In the genomic region with DNA sequence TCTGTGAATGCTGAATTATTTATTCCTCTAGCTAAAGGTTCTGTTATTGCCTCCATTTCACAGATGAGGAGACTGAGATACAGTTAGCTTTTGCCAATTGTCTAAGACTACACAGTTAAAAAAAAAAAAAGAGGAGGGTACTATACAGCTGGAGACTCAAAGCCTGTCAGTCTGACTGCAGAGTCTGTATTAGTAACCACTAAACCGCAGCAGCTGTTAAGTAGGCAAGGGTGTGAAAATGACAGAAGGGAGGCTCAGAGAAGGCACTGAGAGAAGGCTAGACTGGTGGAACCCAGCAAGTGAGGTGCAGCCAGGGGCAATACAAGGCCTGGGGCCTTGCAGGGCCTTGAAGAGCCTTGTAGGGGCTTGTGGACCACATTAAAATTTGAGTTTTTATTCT, we compare ENCODE assay signal across 8 cellular contexts.
A peak's percentile ranks its signal among the peaks of the same experiment; 100 is the strongest.
DNase-seq lines count a peak whose midpoint lies in the region; ATAC-seq and TF ChIP-seq lines count a peak whose summit lies in the region.

No MANE protein-coding gene starts in this region.

- TF ChIP-seq EP300 in SK-N-SH (IDR thresholded peaks at IDR 0.05; ENCODE audit: borderline replicate concordance in 1 of 2, low read depth in 1 of 2, low read length in 1 of 2): no peak

- no peaks in the 10 kb centered on the region for H3K9me2 ChIP-seq in SK-N-SH

- TF ChIP-seq RAD21 in SK-N-SH (IDR thresholded peaks at IDR 0.05; ENCODE audit: low read length): no peak

- H3K4me3 ChIP-seq in mucosa of descending colon (no peak overlapping the region), body of pancreas (no peak overlapping the region), SK-N-SH (ENCODE audit: low read depth in 2 of 2, low read length in 1 of 2) (no peak overlapping the region)

- H3K4me2 ChIP-seq in SK-N-SH: no peak overlapping the region

- TF ChIP-seq POLR2A in body of pancreas (IDR thresholded peaks at IDR 0.05): no peak

- TF ChIP-seq CTCF in mucosa of descending colon (IDR thresholded peaks at IDR 0.05) (no peak), body of pancreas (IDR thresholded peaks at IDR 0.05) (no peak), SK-N-SH (IDR thresholded peaks at IDR 0.05) (no peak)

- intact Hi-C loops in mucosa of descending colon (cut with DNase I, micrococcal nuclease): no loop called here
- intact Hi-C loops in body of pancreas (cut with DNase I): no loop called here

- peaks cover 2% of the 10 kb centered on the region for H3K4me1 ChIP-seq in mucosa of descending colon (ENCODE audit: low read depth)
- no peaks in the 10 kb centered on the region for H3K4me1 ChIP-seq in body of pancreas
- no peaks in the 10 kb centered on the region; a peak in 1 of 4 replicates for H3K4me1 ChIP-seq in SK-N-SH (ENCODE audit: control insufficient read depth in 1 of 2, insufficient read depth in 2 of 2, low read depth in 1 of 2, low read length in 1 of 2)

- H3K9me3 ChIP-seq in mucosa of descending colon (no peaks in the 10 kb centered on the region), body of pancreas (no peaks in the 10 kb centered on the region), SK-N-SH (no peaks in the 10 kb centered on the region)

- no peak overlapping the region for H2AFZ ChIP-seq in SK-N-SH (ENCODE audit: low read depth)

- no peaks in the 10 kb centered on the region for H3F3A ChIP-seq in SK-N-SH (replicated peaks; ENCODE audit: insufficient read depth)

- no peaks in the 10 kb centered on the region for H3K27me3 ChIP-seq in body of pancreas
- no peaks in the 10 kb centered on the region; the same call in 1 of the 2 replicates for H3K27me3 ChIP-seq in SK-N-SH (ENCODE audit: insufficient read depth)

- H3K27ac ChIP-seq in body of pancreas (no peak overlapping the region), SK-N-SH (ENCODE audit: low read depth in 2 of 2, low read length in 1 of 2) (no peak overlapping the region)

- DNase-seq in Kasumi-1 (lab: John Stamatoyannopoulos, UW) (peak; percentile 64 to 75), mucosa of descending colon (peak in 1 of 3 donors; percentile 16), body of pancreas (no peak), iPS-NIHi11 (ENCODE audit: low spot score) (no peak), SKM-1 treated with dmso at 0.1 percent for 144 hours (lab: John Stamatoyannopoulos, UW; ENCODE audit: unreplicated experiment) (no peak), SK-N-SH (no peak)

- H3K36me3 ChIP-seq in mucosa of descending colon (ENCODE audit: low read depth): no peaks in the 10 kb centered on the region
- H3K36me3 ChIP-seq in body of pancreas (replicated peaks in 1 of 2; ENCODE audit: insufficient read depth in 1 of 2, low read depth in 2 of 2): no peaks in the 10 kb centered on the region
- no peaks in the 10 kb centered on the region for H3K36me3 ChIP-seq in SK-N-SH (replicated peaks in 1 of 2; ENCODE audit: control insufficient read depth in 1 of 2, insufficient read depth in 2 of 2, low read length in 1 of 2)

- 90 to 91% methylated on average over 1 of the region's 1 CpG for WGBS in body of pancreas, 2 donors
- 50% methylated on average over 1 of the region's 1 CpG for WGBS in SK-N-SH (ENCODE audit: low lambda C conversion rate)

- CTCF ChIA-PET in SK-N-SH (lab: Yijun Ruan, JAX): no interaction called here

- ATAC-seq in GM18511 (IDR thresholded peaks at IDR 0.05; ENCODE audit: unreplicated experiment): peak; percentile 94
- ATAC-seq in GM21528 (IDR thresholded peaks at IDR 0.05; ENCODE audit: low FRiP score, unreplicated experiment): peak; percentile 90
- ATAC-seq in mucosa of descending colon: peak; percentile 60
- ATAC-seq in body of pancreas: no peak

- H4K20me1 ChIP-seq in SK-N-SH (ENCODE audit: insufficient read depth): no peaks in the 10 kb centered on the region

- H3K9ac ChIP-seq in SK-N-SH: no peak overlapping the region

- POLR2A ChIA-PET in SK-N-SH (lab: Yijun Ruan, JAX): no interaction called here

- H3K79me2 ChIP-seq in SK-N-SH (ENCODE audit: insufficient read depth): no peaks in the 10 kb centered on the region

TF ChIP-seq in SK-N-SH, 30 proteins besides CTCF, POLR2A, EP300 and RAD21:
- no peak for TF ChIP-seq FOXM1 (IDR thresholded peaks at IDR 0.05; ENCODE audit: low read depth)
- TF ChIP-seq EZH2phosphoT487 (IDR thresholded peaks at IDR 0.05; ENCODE audit: borderline replicate concordance, low read depth): no peak
- TF ChIP-seq NRF1 (IDR thresholded peaks at IDR 0.05; ENCODE audit: low read depth, low read length): no peak
- TF ChIP-seq TCF12 (IDR thresholded peaks at IDR 0.05): no peak
- TF ChIP-seq SIN3A (IDR thresholded peaks at IDR 0.05; ENCODE audit: borderline replicate concordance, low read depth, low read length): no peak

Comparison
In these comparisons a context has a peak if more than half of its experiments do, and no peak if none do; other contexts are left out.
1. DNase-seq: peak in Kasumi-1 (2 of 2); none in body of pancreas (0 of 4), iPS-NIHi11 (single experiment), SKM-1 treated with dmso at 0.1 percent for 144 hours (single experiment) and SK-N-SH (single experiment).